Comparison of ENCODE assay signal across 8 cellular contexts in the genomic region with DNA sequence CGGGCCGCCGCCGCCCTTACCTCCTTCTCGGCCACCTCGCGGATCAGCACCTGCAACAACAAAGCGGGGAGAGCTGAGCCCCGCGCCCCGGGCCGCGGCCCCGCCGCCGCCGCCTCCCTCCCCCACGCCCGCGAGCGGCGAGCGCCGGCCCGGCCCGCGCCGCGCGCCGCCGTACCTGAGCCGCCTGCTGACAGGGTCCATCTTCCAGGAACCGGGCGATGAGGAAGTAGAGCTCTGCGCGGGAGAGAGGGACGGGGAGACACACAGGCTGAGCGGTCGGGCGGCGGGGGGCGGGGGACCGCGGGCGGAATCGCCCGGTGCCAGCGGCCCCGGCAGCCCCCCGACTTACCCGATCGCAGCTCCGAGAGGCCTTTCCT.
DNase-seq lines count a peak whose midpoint lies in the region; ATAC-seq and TF ChIP-seq lines count a peak whose summit lies in the region.

No MANE protein-coding gene starts in this region.

- peaks cover 45% of the 10 kb centered on the region for H3K36me3 ChIP-seq in DOHH2 (ENCODE audit: control insufficient read depth, low read length)
- no peaks in the 10 kb centered on the region for H3K36me3 ChIP-seq in mucosa of stomach (ENCODE audit: control insufficient read depth, insufficient read depth, low read length)

- H3K27me3 ChIP-seq in DOHH2 (ENCODE audit: control insufficient read depth, low read length) = no peaks in the 10 kb centered on the region
- H3K27me3 ChIP-seq in mucosa of stomach (ENCODE audit: control insufficient read depth, insufficient read depth, low read length) = no peaks in the 10 kb centered on the region

- H3K36me3 Mint-ChIP-seq in dendritic cell treated with granulocyte-macrophage colony-stimulating factor and Interleukin-4, amounts not matched to agents 40 ng/mL and 50 ng/mL, for 4 days (ENCODE audit: low read depth) = peaks cover 21% of the 10 kb centered on the region

- peaks cover 35% of the 10 kb centered on the region for H3K4me1 Mint-ChIP-seq in dendritic cell treated with granulocyte-macrophage colony-stimulating factor and Interleukin-4, amounts not matched to agents 40 ng/mL and 50 ng/mL, for 4 days (ENCODE audit: low read depth)

- intact Hi-C loops in dendritic cell treated with granulocyte-macrophage colony-stimulating factor and Interleukin-4, amounts not matched to agents 40 ng/mL and 50 ng/mL, for 4 days (cut with micrococcal nuclease) = loop anchor here (1.0 to 10.0 kb wide), 5 partner anchors 156 to 1027 kb away; a partner anchor contains a TSS

- no peaks in the 10 kb centered on the region for H3K27me3 Mint-ChIP-seq in dendritic cell treated with granulocyte-macrophage colony-stimulating factor and Interleukin-4, amounts not matched to agents 40 ng/mL and 50 ng/mL, for 4 days

- peaks cover 62% of the 10 kb centered on the region for H3K79me2 ChIP-seq in DOHH2 (ENCODE audit: control insufficient read depth, low read length)

- peak; percentile 34 for ATAC-seq in GM19397 (IDR thresholded peaks at IDR 0.05; ENCODE audit: unreplicated experiment)
- ATAC-seq in HG03378 (IDR thresholded peaks at IDR 0.05; ENCODE audit: unreplicated experiment) = peak; percentile 15

- CTCF ChIA-PET in RWPE1 (lab: Yijun Ruan, JAX) = interaction anchor here (0.5 to 0.6 kb wide), 2 partner anchors 16 to 269 kb away, joined by 3 to 6 read pairs; no protein-coding TSS in a partner anchor

- no peaks in the 10 kb centered on the region for H3K9me2 ChIP-seq in DOHH2 (replicated peaks; ENCODE audit: control insufficient read depth, low read length)

- H3K27ac ChIP-seq in DOHH2 (ENCODE audit: low read depth, low read length) = peak overlapping the region; percentile 91
- H3K27ac ChIP-seq in RWPE1 = peak overlapping the region; percentile 92

- DNase-seq in RWPE1 (ENCODE audit: low spot score) = peak; percentile 44
- no peak for DNase-seq in amniotic stem cell (lab: John Stamatoyannopoulos, UW)
- no peak for DNase-seq in stimulated activated CD4-positive, alpha-beta T cell treated with anti-CD3 and anti-CD28 coated beads, Interleukin-2, amount 100 ng/mL, for 48 hours

- no peaks in the 10 kb centered on the region for H3K9me3 Mint-ChIP-seq in dendritic cell treated with granulocyte-macrophage colony-stimulating factor and Interleukin-4, amounts not matched to agents 40 ng/mL and 50 ng/mL, for 4 days

- peak overlapping the region; percentile 99 for H3K27ac Mint-ChIP-seq in dendritic cell treated with granulocyte-macrophage colony-stimulating factor and Interleukin-4, amounts not matched to agents 40 ng/mL and 50 ng/mL, for 4 days

- H4K20me1 ChIP-seq in DOHH2 (ENCODE audit: control insufficient read depth, insufficient read depth, low read depth, low read length) = peaks cover 30% of the 10 kb centered on the region

- no peaks in the 10 kb centered on the region for H3K9me3 ChIP-seq in DOHH2 (ENCODE audit: control insufficient read depth, insufficient read depth, low read length)
- no peaks in the 10 kb centered on the region for H3K9me3 ChIP-seq in mucosa of stomach (ENCODE audit: control insufficient read depth, low read length)

- peak overlapping the region; percentile 81 for H3K4me2 ChIP-seq in DOHH2 (ENCODE audit: low read length)

- H3K4me1 ChIP-seq in DOHH2 (ENCODE audit: control insufficient read depth, low read length) (peaks cover 65% of the 10 kb centered on the region), mucosa of stomach (ENCODE audit: control insufficient read depth, insufficient read depth, low read length) (peaks cover 12% of the 10 kb centered on the region)

- TF ChIP-seq CTCF in DOHH2 (IDR thresholded peaks at IDR 0.05; ENCODE audit: low read depth, low read length, poor library complexity, severe bottlenecking) = no peak
- TF ChIP-seq CTCF in RWPE1 (conservative IDR thresholded peaks at IDR 0.05; ENCODE audit: low read depth) = no peak

- H3F3A ChIP-seq in DOHH2 (ENCODE audit: control insufficient read depth, insufficient read depth) = peaks cover 13% of the 10 kb centered on the region

- peak overlapping the region; percentile 92 for H3K4me3 Mint-ChIP-seq in dendritic cell treated with granulocyte-macrophage colony-stimulating factor and Interleukin-4, amounts not matched to agents 40 ng/mL and 50 ng/mL, for 4 days

- peak overlapping the region; percentile 96 for H3K9ac ChIP-seq in mucosa of stomach (ENCODE audit: low read length)

- H3K4me3 ChIP-seq in DOHH2 (ENCODE audit: low read length) (peak overlapping the region; percentile 98), mucosa of stomach (ENCODE audit: low read length) (peak overlapping the region; percentile 92)

- POLR2A ChIA-PET in RWPE1 (lab: Yijun Ruan, JAX; ENCODE audit: low non-redundant PET) = interaction anchor here (1.0 to 1.1 kb wide), 2 partner anchors 93 to 374 kb away, joined by 3 to 4 read pairs; no protein-coding TSS in a partner anchor
